Comparison of ENCODE assay signal across 9 cellular contexts in the genomic region with DNA sequence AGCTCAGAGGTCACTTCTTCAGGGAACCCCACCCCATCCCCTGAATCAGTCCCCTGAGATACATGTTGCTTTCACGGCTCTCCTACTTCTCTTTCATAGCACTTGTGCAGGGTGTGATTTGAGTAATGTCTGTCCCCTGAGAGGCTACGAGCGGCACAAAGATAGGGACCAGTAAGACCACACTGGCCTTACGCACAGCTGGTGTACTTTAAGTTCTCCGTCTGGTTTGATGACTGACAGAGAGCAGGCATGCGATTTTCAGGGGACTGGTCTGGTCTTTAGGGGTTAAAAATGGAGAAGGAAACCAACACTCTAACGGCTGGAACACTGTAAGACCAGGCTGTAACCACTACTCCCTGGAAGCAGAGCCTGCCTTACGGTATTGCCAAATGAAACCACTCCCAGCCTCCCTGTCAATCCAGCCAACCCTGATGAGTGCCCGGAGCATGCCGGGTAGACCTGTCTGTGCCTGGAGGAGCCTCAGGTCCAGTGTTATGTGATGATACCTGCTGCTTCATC. TPM values are rescaled to one million over a fixed set of nuclear protein-coding genes. Genes with fewer than 3 reads are reported as not detected.
DNase-seq lines count a peak whose midpoint lies in the region; ATAC-seq and TF ChIP-seq lines count a peak whose summit lies in the region.
"Had no signal": no experiment of that assay in that cellular context is flagged by ENCODE, and none has a peak within 500 bp of the region (broad histone marks: within the 10 kb centered on the region; RNA-seq: fewer than 3 reads in every experiment).

No MANE protein-coding gene starts in this region.

- peak overlapping the region; percentile 81 to 94 for H3K27ac Mint-ChIP-seq in activated naive CD4-positive, alpha-beta T cell treated with anti-CD3 and anti-CD28 coated beads, Interleukin-2, amount 50 U/mL, for 72 hours

- TF ChIP-seq POLR2A in uterus (IDR thresholded peaks at IDR 0.05) = no peak

- ATAC-seq in activated naive CD4-positive, alpha-beta T cell treated with anti-CD3 and anti-CD28 coated beads, Interleukin-2, amount 50 U/mL, for 72 hours = no peak
- ATAC-seq in HG03108 (IDR thresholded peaks at IDR 0.05; ENCODE audit: unreplicated experiment) = peak; percentile 37

- H3K27ac ChIP-seq in subcutaneous abdominal adipose tissue (ENCODE audit: low read depth, low read length) (peak overlapping the region; percentile 19), uterus (no peak overlapping the region)

- peak overlapping the region; percentile 59 for H3K9ac ChIP-seq in adipocyte (ENCODE audit: low read length)
- peak overlapping the region in 3 of 5 donors; percentile 6 to 16 (median 6) for H3K9ac ChIP-seq in subcutaneous abdominal adipose tissue (ENCODE audit: low read length in 5 of 5)

- no peaks in the 10 kb centered on the region for H3K9me3 ChIP-seq in adipocyte (ENCODE audit: control insufficient read depth, low read length)
- no peaks in the 10 kb centered on the region for H3K9me3 ChIP-seq in subcutaneous abdominal adipose tissue (ENCODE audit: control insufficient read depth in 5 of 5, low read length in 5 of 5)
- H3K9me3 ChIP-seq in uterus = no peaks in the 10 kb centered on the region

- intact Hi-C loops in uterus (cut with DNase I; ENCODE audit: low total_unique reads) = no loop called here

- H3K36me3 ChIP-seq in adipocyte (ENCODE audit: control insufficient read depth, insufficient read depth, low read length, severe bottlenecking) = peaks cover 19% of the 10 kb centered on the region
- peaks cover 0 to 37% (median 16%) of the 10 kb centered on the region in 5 donors for H3K36me3 ChIP-seq in subcutaneous abdominal adipose tissue (ENCODE audit: control insufficient read depth in 5 of 5, insufficient read depth in 5 of 5, low read length in 5 of 5)
- H3K36me3 ChIP-seq in uterus = no peaks in the 10 kb centered on the region

- peaks cover 42% of the 10 kb centered on the region for H3K4me1 ChIP-seq in adipocyte (ENCODE audit: control insufficient read depth, insufficient read depth, low read length)
- peaks cover 15 to 69% (median 65%) of the 10 kb centered on the region in 5 donors for H3K4me1 ChIP-seq in subcutaneous abdominal adipose tissue (ENCODE audit: control insufficient read depth in 5 of 5, insufficient read depth in 5 of 5, low read length in 5 of 5)
- peaks cover 4 to 17% of the 10 kb centered on the region in 2 donors for H3K4me1 ChIP-seq in uterus

- H3K9me3 Mint-ChIP-seq in activated naive CD4-positive, alpha-beta T cell treated with anti-CD3 and anti-CD28 coated beads, Interleukin-2, amount 50 U/mL, for 72 hours = no peaks in the 10 kb centered on the region

- H3K4me3 ChIP-seq in adipocyte (ENCODE audit: low read length) = peak overlapping the region; percentile 48
- H3K4me3 ChIP-seq in subcutaneous abdominal adipose tissue (ENCODE audit: low read depth in 1 of 5, low read length in 5 of 5) = peak overlapping the region in 1 of 5 donors; percentile 29
- no peak overlapping the region for H3K4me3 ChIP-seq in uterus

- DNase-seq in activated naive CD4-positive, alpha-beta T cell treated with anti-CD3 and anti-CD28 coated beads, Interleukin-2, amount 50 U/mL, for 72 hours (ENCODE audit: low spot score in 2 of 2) = no peak
- no peak for DNase-seq in activated naive CD4-positive, alpha-beta T cell treated with anti-CD3 and anti-CD28 coated beads, Interleukin-2, amount 50 U/mL, for 16 hours
- DNase-seq in adipocyte (ENCODE audit: low read depth) (no peak), H4 (ENCODE audit: low spot score) (no peak), dermis blood vessel endothelial cell (no peak), uterus (no peak)
- DNase-seq: NCI-H2081 had no signal

- no peaks in the 10 kb centered on the region for H3K27me3 ChIP-seq in adipocyte (replicated peaks; ENCODE audit: control insufficient read depth, insufficient read depth, low read length)
- no peaks in the 10 kb centered on the region for H3K27me3 ChIP-seq in subcutaneous abdominal adipose tissue (ENCODE audit: control insufficient read depth in 5 of 5, insufficient read depth in 4 of 5, low read length in 5 of 5)
- H3K27me3 ChIP-seq in uterus = no peaks in the 10 kb centered on the region

- no peak for TF ChIP-seq CTCF in uterus (IDR thresholded peaks at IDR 0.05)

- H3K36me3 Mint-ChIP-seq in activated naive CD4-positive, alpha-beta T cell treated with anti-CD3 and anti-CD28 coated beads, Interleukin-2, amount 50 U/mL, for 72 hours = peaks cover 5 to 6% of the 10 kb centered on the region in 2 donors

RNA-seq across cellular contexts. Expression of gene ELMO2, which starts 47.1 kb away (rescaled TPM):
- 10 to 100 TPM; 50.8 to 57.0 TPM for total RNA-seq in activated naive CD4-positive, alpha-beta T cell treated with anti-CD3 and anti-CD28 coated beads, Interleukin-2, amount 50 U/mL, for 72 hours
- total RNA-seq in H4 (2014; rRNA removed; shearing (Covaris generic)) = 35.6 and 43.7 TPM in 2 replicates
- total RNA-seq in dermis blood vessel endothelial cell (34.7 and 35.7 TPM in 2 replicates), uterus (100 to 1,000 TPM in 1 of 4 donors, 10 to 100 TPM in 3; 18.5 to 112 (median 57.2) TPM)

RNA-seq across cellular contexts. Expression of gene CDH22, which starts 51.0 kb away (rescaled TPM):
- total RNA-seq in activated naive CD4-positive, alpha-beta T cell treated with anti-CD3 and anti-CD28 coated beads, Interleukin-2, amount 50 U/mL, for 72 hours = under 1 TPM in 1 of 2 donors, not detected in 1; 0.07 TPM
- total RNA-seq in H4 (2014; rRNA removed; shearing (Covaris generic)) = not detected in 2 replicates
- 0.05 TPM in 1 of 2 replicates, not detected in the other for total RNA-seq in dermis blood vessel endothelial cell
- total RNA-seq in uterus = under 1 TPM in 2 of 4 donors, not detected in 2; 0.48 to 0.49 TPM
